15 cellular contexts compared by ENCODE assay signal in the genomic region with DNA sequence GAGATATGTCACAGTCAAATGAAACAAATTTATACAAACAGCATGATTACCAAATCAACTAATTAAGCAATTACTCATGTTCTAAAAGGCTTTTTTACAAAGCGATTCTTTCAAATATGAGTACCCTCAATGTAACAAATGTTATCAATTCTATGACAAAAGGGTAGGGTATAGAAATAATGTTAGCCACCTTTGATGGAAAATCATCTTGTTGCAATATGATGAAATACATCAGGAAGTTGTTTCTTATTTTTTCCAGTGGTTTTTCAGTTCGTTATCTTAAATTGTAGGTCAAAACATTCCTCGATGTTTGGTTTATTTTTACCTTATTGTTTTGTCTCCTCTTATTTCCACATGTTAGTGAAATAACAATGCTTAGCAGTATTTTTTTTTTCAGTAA.
"Had no signal": no experiment of that assay in that cellular context is flagged by ENCODE, and none has a peak within 500 bp of the region (broad histone marks: within the 10 kb centered on the region; RNA-seq: fewer than 3 reads in every experiment).

No MANE protein-coding gene starts in this region.

- ATAC-seq: esophagus mucosa; gastroesophageal sphincter; left colon; natural killer cell treated with Interleukin-12 subunit alpha and Interleukin-12 subunit beta and Interleukin-15 and Interleukin-18, amount 100 ng/mL, for 72 hours; stimulated activated naive CD8-positive, alpha-beta T cell treated with anti-CD3 and anti-CD28 coated beads, Interleukin-15, Interleukin-2, amounts not matched to agents 100 U/mL and 50 U/mL, for 24 hours had no signal

- H3K36me3 ChIP-seq: gastroesophageal sphincter, neutrophil, pancreas, tibial artery had no signal

- H3K27ac Mint-ChIP-seq: activated CD4-positive, alpha-beta memory T cell treated with anti-CD3 and anti-CD28 coated beads for 36 hours; activated naive CD8-positive, alpha-beta T cell had no signal

- H3K4me3 Mint-ChIP-seq: activated CD4-positive, alpha-beta memory T cell treated with anti-CD3 and anti-CD28 coated beads for 36 hours; activated naive CD8-positive, alpha-beta T cell; mesothelial cell of epicardium; natural killer cell treated with Interleukin-12 subunit alpha and Interleukin-12 subunit beta and Interleukin-15 and Interleukin-18, amount 100 ng/mL, for 72 hours had no signal

- H3K27me3 ChIP-seq: dorsolateral prefrontal cortex, gastroesophageal sphincter, pancreas, tibial artery had no signal

- H3K9me3 Mint-ChIP-seq: activated CD4-positive, alpha-beta memory T cell treated with anti-CD3 and anti-CD28 coated beads for 36 hours; mesothelial cell of epicardium; natural killer cell treated with Interleukin-12 subunit alpha and Interleukin-12 subunit beta and Interleukin-15 and Interleukin-18, amount 100 ng/mL, for 72 hours had no signal

- H3K4me3 ChIP-seq: gastroesophageal sphincter, pancreas, tibial artery had no signal

- H3K36me3 Mint-ChIP-seq: activated naive CD8-positive, alpha-beta T cell; mesothelial cell of epicardium had no signal

- DNase-seq: activated T-cell treated with anti-CD3 and anti-CD28 coated beads for 4 hours; left colon; pancreas; stimulated activated CD4-positive, alpha-beta T cell treated with anti-CD3 and anti-CD28 coated beads, Interleukin-2, amount 100 ng/mL, for 24 hours; stimulated activated naive CD8-positive, alpha-beta T cell treated with anti-CD3 and anti-CD28 coated beads, Interleukin-15, Interleukin-2, amounts not matched to agents 100 U/mL and 50 U/mL, for 24 hours; SW 1271 had no signal

- H3K9me3 ChIP-seq: gastroesophageal sphincter, neutrophil, pancreas, tibial artery had no signal

- H3K27ac ChIP-seq: gastroesophageal sphincter, neutrophil, pancreas, tibial artery had no signal
